In genomic region chr9:130286072-130286770, GRCh38 we compare ENCODE assay signal across 19 cellular contexts. TPM values are rescaled to one million over a fixed set of nuclear protein-coding genes. Genes with fewer than 3 reads are reported as not detected.
"Had no signal": no experiment of that assay in that cellular context is flagged by ENCODE, and none has a peak within 500 bp of the region (broad histone marks: within the 10 kb centered on the region; RNA-seq: fewer than 3 reads in every experiment).

No MANE protein-coding gene starts in this region.

- H3K27ac Mint-ChIP-seq: activated CD4-positive, alpha-beta memory T cell treated with anti-CD3 and anti-CD28 coated beads, Interleukin-2, amount 10 ng/mL, durations not matched to agents 7 days and 5 days; activated CD8-positive, alpha-beta memory T cell treated with anti-CD3 and anti-CD28 coated beads, Interleukin-2, amount 10 ng/mL, durations not matched to agents 7 days and 5 days; memory B cell; neural progenitor cell; stimulated activated naive CD8-positive, alpha-beta T cell treated with anti-CD3 and anti-CD28 coated beads, Interleukin-15, Interleukin-2, amounts not matched to agents 100 ng/mL and 50 ng/mL, for 24 hours had no signal

- H3K27me3 ChIP-seq: neural progenitor cell had no signal

- H3K79me2 ChIP-seq: parathyroid adenoma had no signal

- H3K4me1 Mint-ChIP-seq: activated CD4-positive, alpha-beta memory T cell treated with anti-CD3 and anti-CD28 coated beads, Interleukin-2, amount 10 ng/mL, durations not matched to agents 7 days and 5 days; activated CD8-positive, alpha-beta memory T cell treated with anti-CD3 and anti-CD28 coated beads, Interleukin-2, amount 10 ng/mL, durations not matched to agents 7 days and 5 days; memory B cell had no signal

- H3K27ac ChIP-seq: dorsolateral prefrontal cortex, neural progenitor cell, parathyroid adenoma, skin epidermis, suprapubic skin had no signal

- H3K9me3 Mint-ChIP-seq: activated CD4-positive, alpha-beta memory T cell treated with anti-CD3 and anti-CD28 coated beads, Interleukin-2, amount 10 ng/mL, durations not matched to agents 7 days and 5 days; memory B cell; neural progenitor cell; stimulated activated naive CD8-positive, alpha-beta T cell treated with anti-CD3 and anti-CD28 coated beads, Interleukin-15, Interleukin-2, amounts not matched to agents 100 ng/mL and 50 ng/mL, for 24 hours had no signal

- H3K9me3 ChIP-seq: body of pancreas, mucosa of descending colon, suprapubic skin had no signal

- H3K36me3 Mint-ChIP-seq: activated CD8-positive, alpha-beta memory T cell treated with anti-CD3 and anti-CD28 coated beads, Interleukin-2, amount 10 ng/mL, durations not matched to agents 7 days and 5 days; memory B cell; naive thymus-derived CD4-positive, alpha-beta T cell; neural progenitor cell had no signal

- ATAC-seq: activated CD8-positive, alpha-beta memory T cell treated with anti-CD3 and anti-CD28 coated beads, Interleukin-2, amount 10 ng/mL, durations not matched to agents 7 days and 5 days; body of pancreas; mucosa of descending colon; naive thymus-derived CD4-positive, alpha-beta T cell had no signal

- H3K4me1 ChIP-seq: body of pancreas, parathyroid adenoma had no signal

- H3K9ac ChIP-seq: neural progenitor cell, parathyroid adenoma had no signal

- DNase-seq: activated CD4-positive, alpha-beta memory T cell treated with anti-CD3 and anti-CD28 coated beads, Interleukin-2, amount 10 ng/mL, durations not matched to agents 7 days and 5 days; activated CD4-positive, alpha-beta T cell treated with anti-CD3 and anti-CD28 coated beads for 48 hours; activated CD8-positive, alpha-beta memory T cell treated with anti-CD3 and anti-CD28 coated beads, Interleukin-2, amount 10 ng/mL, durations not matched to agents 7 days and 5 days; activated naive CD4-positive, alpha-beta T cell; body of pancreas; erythroblast; hippocampal formation; mucosa of descending colon; naive thymus-derived CD4-positive, alpha-beta T cell; trophoblast cell had no signal

- H3K4me3 ChIP-seq: body of pancreas, dorsolateral prefrontal cortex, mucosa of descending colon, neural progenitor cell, skin epidermis, suprapubic skin had no signal

- H3K36me3 ChIP-seq: neural progenitor cell, suprapubic skin had no signal

- H3K4me3 Mint-ChIP-seq: activated CD4-positive, alpha-beta memory T cell treated with anti-CD3 and anti-CD28 coated beads, Interleukin-2, amount 10 ng/mL, durations not matched to agents 7 days and 5 days; activated CD8-positive, alpha-beta memory T cell treated with anti-CD3 and anti-CD28 coated beads, Interleukin-2, amount 10 ng/mL, durations not matched to agents 7 days and 5 days; memory B cell; naive thymus-derived CD4-positive, alpha-beta T cell; neural progenitor cell; stimulated activated naive CD8-positive, alpha-beta T cell treated with anti-CD3 and anti-CD28 coated beads, Interleukin-15, Interleukin-2, amounts not matched to agents 100 ng/mL and 50 ng/mL, for 24 hours had no signal

- H3K4me2 ChIP-seq: neural progenitor cell had no signal

- H2AFZ ChIP-seq: neural progenitor cell, parathyroid adenoma had no signal

RNA-seq across cellular contexts. Expression of gene HMCN2, which starts 20.7 kb away (rescaled TPM):
- total RNA-seq: activated CD4-positive, alpha-beta memory T cell treated with anti-CD3 and anti-CD28 coated beads, Interleukin-2, amount 10 ng/mL, durations not matched to agents 7 days and 5 days; activated CD8-positive, alpha-beta memory T cell treated with anti-CD3 and anti-CD28 coated beads, Interleukin-2, amount 10 ng/mL, durations not matched to agents 7 days and 5 days; naive thymus-derived CD4-positive, alpha-beta T cell; renal cortical epithelial cell; T-helper 2 cell treated with Interferon-gamma antibody and Interleukin-4, amounts not matched to agents 100 ng/mL and 5 ng/mL, for 36 hours had no signal
- polyA plus RNA-seq: naive thymus-derived CD4-positive, alpha-beta T cell had no signal
